Comparison of ENCODE assay signal across 1 cellular context in the genomic region with DNA sequence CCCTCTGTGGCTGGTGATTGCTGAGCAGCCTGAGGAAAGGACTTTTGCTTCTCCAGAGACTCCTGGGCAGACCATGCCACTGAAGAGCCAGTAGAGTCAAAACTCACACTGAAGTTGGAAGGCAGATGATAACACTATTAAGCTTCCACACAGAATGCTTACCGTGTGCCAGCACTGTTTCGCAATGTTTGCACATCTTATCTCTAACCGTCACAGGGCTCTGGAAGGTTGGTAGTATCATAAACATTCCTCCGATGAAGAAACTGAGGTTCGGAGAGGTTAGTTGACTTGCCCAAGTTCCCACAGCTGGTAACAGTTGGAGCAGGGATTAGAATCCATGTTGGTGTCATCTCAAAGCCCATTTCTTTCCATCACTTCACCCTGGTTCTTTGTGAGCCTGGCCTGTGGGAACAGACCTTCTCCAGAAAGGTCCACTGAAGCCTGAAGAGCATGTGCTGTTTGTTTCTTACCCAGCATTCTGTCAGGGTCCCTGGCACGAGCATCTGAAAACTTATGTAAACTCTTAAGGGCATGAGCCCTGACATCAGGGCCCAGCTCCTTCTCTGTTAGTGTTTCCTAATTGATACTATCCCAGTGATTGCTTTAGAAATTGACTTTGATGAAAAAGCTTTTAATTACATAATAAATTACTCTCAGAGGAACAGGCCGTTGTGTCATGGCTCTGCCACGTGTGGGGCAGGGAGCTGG.
A peak's percentile ranks its signal among the peaks of the same experiment; 100 is the strongest.
TF ChIP-seq lines count a peak whose summit lies in the region.

No MANE protein-coding gene starts in this region.

TF ChIP-seq in K562, 482 proteins besides CTCF, POLR2A, EP300 and RAD21 (continued from another document and continues in another):
- TF ChIP-seq, protein P1, sequence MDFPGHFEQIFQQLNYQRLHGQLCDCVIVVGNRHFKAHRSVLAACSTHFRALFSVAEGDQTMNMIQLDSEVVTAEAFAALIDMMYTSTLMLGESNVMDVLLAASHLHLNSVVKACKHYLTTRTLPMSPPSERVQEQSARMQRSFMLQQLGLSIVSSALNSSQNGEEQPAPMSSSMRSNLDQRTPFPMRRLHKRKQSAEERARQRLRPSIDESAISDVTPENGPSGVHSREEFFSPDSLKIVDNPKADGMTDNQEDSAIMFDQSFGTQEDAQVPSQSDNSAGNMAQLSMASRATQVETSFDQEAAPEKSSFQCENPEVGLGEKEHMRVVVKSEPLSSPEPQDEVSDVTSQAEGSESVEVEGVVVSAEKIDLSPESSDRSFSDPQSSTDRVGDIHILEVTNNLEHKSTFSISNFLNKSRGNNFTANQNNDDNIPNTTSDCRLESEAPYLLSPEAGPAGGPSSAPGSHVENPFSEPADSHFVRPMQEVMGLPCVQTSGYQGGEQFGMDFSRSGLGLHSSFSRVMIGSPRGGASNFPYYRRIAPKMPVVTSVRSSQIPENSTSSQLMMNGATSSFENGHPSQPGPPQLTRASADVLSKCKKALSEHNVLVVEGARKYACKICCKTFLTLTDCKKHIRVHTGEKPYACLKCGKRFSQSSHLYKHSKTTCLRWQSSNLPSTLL (IDR thresholded peaks at IDR 0.05), result no peak
- TF ChIP-seq RNF2 (IDR thresholded peaks at IDR 0.05), result peak; percentile 46; the same call in 1 of the 2 replicates
- no peak for TF ChIP-seq ADNP (tag; IDR thresholded peaks at IDR 0.05)
- TF ChIP-seq MIER1 (IDR thresholded peaks at IDR 0.05; ENCODE audit: low read depth), result no peak
- no peak for TF ChIP-seq PYGO2 (tag; IDR thresholded peaks at IDR 0.05)
- TF ChIP-seq, protein P2, sequence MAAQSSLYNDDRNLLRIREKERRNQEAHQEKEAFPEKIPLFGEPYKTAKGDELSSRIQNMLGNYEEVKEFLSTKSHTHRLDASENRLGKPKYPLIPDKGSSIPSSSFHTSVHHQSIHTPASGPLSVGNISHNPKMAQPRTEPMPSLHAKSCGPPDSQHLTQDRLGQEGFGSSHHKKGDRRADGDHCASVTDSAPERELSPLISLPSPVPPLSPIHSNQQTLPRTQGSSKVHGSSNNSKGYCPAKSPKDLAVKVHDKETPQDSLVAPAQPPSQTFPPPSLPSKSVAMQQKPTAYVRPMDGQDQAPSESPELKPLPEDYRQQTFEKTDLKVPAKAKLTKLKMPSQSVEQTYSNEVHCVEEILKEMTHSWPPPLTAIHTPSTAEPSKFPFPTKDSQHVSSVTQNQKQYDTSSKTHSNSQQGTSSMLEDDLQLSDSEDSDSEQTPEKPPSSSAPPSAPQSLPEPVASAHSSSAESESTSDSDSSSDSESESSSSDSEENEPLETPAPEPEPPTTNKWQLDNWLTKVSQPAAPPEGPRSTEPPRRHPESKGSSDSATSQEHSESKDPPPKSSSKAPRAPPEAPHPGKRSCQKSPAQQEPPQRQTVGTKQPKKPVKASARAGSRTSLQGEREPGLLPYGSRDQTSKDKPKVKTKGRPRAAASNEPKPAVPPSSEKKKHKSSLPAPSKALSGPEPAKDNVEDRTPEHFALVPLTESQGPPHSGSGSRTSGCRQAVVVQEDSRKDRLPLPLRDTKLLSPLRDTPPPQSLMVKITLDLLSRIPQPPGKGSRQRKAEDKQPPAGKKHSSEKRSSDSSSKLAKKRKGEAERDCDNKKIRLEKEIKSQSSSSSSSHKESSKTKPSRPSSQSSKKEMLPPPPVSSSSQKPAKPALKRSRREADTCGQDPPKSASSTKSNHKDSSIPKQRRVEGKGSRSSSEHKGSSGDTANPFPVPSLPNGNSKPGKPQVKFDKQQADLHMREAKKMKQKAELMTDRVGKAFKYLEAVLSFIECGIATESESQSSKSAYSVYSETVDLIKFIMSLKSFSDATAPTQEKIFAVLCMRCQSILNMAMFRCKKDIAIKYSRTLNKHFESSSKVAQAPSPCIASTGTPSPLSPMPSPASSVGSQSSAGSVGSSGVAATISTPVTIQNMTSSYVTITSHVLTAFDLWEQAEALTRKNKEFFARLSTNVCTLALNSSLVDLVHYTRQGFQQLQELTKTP (IDR thresholded peaks at IDR 0.05; ENCODE audit: low read depth in 1 of 2, partially characterized antibody in 2 of 2), result peak in 1 of 2 experiments; percentile 89
- no peak; a peak in 1 of 4 replicates for TF ChIP-seq TEAD1 (CRISPR knock-in tag; IDR thresholded peaks at IDR 0.05)
- TF ChIP-seq FOXJ2 (tag; IDR thresholded peaks at IDR 0.05), result 0 out of 2 replicates have a peak, but pooled peaks have one; percentile 50
- TF ChIP-seq, protein P3, sequence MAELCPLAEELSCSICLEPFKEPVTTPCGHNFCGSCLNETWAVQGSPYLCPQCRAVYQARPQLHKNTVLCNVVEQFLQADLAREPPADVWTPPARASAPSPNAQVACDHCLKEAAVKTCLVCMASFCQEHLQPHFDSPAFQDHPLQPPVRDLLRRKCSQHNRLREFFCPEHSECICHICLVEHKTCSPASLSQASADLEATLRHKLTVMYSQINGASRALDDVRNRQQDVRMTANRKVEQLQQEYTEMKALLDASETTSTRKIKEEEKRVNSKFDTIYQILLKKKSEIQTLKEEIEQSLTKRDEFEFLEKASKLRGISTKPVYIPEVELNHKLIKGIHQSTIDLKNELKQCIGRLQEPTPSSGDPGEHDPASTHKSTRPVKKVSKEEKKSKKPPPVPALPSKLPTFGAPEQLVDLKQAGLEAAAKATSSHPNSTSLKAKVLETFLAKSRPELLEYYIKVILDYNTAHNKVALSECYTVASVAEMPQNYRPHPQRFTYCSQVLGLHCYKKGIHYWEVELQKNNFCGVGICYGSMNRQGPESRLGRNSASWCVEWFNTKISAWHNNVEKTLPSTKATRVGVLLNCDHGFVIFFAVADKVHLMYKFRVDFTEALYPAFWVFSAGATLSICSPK (IDR thresholded peaks at IDR 0.05; ENCODE audit: borderline replicate concordance), result no peak
- no peak for TF ChIP-seq KAT8 (IDR thresholded peaks at IDR 0.05; ENCODE audit: low read depth)
- no peak for TF ChIP-seq MEIS2 (IDR thresholded peaks at IDR 0.05; ENCODE audit: partially characterized antibody)
- TF ChIP-seq, protein P4, sequence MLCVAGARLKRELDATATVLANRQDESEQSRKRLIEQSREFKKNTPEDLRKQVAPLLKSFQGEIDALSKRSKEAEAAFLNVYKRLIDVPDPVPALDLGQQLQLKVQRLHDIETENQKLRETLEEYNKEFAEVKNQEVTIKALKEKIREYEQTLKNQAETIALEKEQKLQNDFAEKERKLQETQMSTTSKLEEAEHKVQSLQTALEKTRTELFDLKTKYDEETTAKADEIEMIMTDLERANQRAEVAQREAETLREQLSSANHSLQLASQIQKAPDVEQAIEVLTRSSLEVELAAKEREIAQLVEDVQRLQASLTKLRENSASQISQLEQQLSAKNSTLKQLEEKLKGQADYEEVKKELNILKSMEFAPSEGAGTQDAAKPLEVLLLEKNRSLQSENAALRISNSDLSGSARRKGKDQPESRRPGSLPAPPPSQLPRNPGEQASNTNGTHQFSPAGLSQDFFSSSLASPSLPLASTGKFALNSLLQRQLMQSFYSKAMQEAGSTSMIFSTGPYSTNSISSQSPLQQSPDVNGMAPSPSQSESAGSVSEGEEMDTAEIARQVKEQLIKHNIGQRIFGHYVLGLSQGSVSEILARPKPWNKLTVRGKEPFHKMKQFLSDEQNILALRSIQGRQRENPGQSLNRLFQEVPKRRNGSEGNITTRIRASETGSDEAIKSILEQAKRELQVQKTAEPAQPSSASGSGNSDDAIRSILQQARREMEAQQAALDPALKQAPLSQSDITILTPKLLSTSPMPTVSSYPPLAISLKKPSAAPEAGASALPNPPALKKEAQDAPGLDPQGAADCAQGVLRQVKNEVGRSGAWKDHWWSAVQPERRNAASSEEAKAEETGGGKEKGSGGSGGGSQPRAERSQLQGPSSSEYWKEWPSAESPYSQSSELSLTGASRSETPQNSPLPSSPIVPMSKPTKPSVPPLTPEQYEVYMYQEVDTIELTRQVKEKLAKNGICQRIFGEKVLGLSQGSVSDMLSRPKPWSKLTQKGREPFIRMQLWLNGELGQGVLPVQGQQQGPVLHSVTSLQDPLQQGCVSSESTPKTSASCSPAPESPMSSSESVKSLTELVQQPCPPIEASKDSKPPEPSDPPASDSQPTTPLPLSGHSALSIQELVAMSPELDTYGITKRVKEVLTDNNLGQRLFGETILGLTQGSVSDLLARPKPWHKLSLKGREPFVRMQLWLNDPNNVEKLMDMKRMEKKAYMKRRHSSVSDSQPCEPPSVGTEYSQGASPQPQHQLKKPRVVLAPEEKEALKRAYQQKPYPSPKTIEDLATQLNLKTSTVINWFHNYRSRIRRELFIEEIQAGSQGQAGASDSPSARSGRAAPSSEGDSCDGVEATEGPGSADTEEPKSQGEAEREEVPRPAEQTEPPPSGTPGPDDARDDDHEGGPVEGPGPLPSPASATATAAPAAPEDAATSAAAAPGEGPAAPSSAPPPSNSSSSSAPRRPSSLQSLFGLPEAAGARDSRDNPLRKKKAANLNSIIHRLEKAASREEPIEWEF (CRISPR knock-in tag; IDR thresholded peaks at IDR 0.05), result no peak
- TF ChIP-seq TRIM24 (IDR thresholded peaks at IDR 0.05), result peak; percentile 79 to 87
- TF ChIP-seq ZNF717 (CRISPR knock-in tag; IDR thresholded peaks at IDR 0.05), result no peak
- no peak for TF ChIP-seq SP1 (CRISPR knock-in tag; IDR thresholded peaks at IDR 0.05)
- TF ChIP-seq, protein P5, sequence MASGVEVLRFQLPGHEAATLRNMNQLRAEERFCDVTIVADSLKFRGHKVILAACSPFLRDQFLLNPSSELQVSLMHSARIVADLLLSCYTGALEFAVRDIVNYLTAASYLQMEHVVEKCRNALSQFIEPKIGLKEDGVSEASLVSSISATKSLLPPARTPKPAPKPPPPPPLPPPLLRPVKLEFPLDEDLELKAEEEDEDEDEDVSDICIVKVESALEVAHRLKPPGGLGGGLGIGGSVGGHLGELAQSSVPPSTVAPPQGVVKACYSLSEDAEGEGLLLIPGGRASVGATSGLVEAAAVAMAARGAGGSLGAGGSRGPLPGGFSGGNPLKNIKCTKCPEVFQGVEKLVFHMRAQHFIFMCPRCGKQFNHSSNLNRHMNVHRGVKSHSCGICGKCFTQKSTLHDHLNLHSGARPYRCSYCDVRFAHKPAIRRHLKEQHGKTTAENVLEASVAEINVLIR (CRISPR knock-in tag; IDR thresholded peaks at IDR 0.05), result 0 out of 2 replicates have a peak, but pooled peaks have one; percentile 39
- no peak for TF ChIP-seq NR3C1 (CRISPR knock-in tag; IDR thresholded peaks at IDR 0.05)
- no peak for TF ChIP-seq ZNF551 (CRISPR knock-in tag; IDR thresholded peaks at IDR 0.05)
- TF ChIP-seq ETV6 (IDR thresholded peaks at IDR 0.05; ENCODE audit: borderline replicate concordance in 1 of 2, low read depth in 2 of 2, low read length in 1 of 2), result no peak
- no peak for TF ChIP-seq ETV6 (CRISPR knock-in tag; IDR thresholded peaks at IDR 0.05; ENCODE audit: borderline replicate concordance)
- TF ChIP-seq ZNF134 (CRISPR knock-in tag; conservative IDR thresholded peaks at IDR 0.05), result no peak
- TF ChIP-seq MAFG (tag; conservative IDR thresholded peaks at IDR 0.05), result no peak
- TF ChIP-seq, protein P6, sequence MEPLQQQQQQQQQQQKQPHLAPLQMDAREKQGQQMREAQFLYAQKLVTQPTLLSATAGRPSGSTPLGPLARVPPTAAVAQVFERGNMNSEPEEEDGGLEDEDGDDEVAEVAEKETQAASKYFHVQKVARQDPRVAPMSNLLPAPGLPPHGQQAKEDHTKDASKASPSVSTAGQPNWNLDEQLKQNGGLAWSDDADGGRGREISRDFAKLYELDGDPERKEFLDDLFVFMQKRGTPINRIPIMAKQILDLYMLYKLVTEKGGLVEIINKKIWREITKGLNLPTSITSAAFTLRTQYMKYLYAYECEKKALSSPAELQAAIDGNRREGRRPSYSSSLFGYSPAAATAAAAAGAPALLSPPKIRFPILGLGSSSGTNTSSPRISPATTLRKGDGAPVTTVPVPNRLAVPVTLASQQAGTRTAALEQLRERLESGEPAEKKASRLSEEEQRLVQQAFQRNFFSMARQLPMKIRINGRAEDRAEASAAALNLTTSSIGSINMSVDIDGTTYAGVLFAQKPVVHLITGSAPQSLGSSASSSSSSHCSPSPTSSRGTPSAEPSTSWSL (CRISPR knock-in tag; IDR thresholded peaks at IDR 0.05; ENCODE audit: borderline replicate concordance), result no peak
- TF ChIP-seq, protein P7, sequence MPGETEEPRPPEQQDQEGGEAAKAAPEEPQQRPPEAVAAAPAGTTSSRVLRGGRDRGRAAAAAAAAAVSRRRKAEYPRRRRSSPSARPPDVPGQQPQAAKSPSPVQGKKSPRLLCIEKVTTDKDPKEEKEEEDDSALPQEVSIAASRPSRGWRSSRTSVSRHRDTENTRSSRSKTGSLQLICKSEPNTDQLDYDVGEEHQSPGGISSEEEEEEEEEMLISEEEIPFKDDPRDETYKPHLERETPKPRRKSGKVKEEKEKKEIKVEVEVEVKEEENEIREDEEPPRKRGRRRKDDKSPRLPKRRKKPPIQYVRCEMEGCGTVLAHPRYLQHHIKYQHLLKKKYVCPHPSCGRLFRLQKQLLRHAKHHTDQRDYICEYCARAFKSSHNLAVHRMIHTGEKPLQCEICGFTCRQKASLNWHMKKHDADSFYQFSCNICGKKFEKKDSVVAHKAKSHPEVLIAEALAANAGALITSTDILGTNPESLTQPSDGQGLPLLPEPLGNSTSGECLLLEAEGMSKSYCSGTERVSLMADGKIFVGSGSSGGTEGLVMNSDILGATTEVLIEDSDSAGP (CRISPR knock-in tag; IDR thresholded peaks at IDR 0.05), result no peak
- TF ChIP-seq TAF15 (IDR thresholded peaks at IDR 0.05; ENCODE audit: low read depth, low read length), result no peak
- TF ChIP-seq ZNF24 (IDR thresholded peaks at IDR 0.05), result no peak
- TF ChIP-seq, protein P8, sequence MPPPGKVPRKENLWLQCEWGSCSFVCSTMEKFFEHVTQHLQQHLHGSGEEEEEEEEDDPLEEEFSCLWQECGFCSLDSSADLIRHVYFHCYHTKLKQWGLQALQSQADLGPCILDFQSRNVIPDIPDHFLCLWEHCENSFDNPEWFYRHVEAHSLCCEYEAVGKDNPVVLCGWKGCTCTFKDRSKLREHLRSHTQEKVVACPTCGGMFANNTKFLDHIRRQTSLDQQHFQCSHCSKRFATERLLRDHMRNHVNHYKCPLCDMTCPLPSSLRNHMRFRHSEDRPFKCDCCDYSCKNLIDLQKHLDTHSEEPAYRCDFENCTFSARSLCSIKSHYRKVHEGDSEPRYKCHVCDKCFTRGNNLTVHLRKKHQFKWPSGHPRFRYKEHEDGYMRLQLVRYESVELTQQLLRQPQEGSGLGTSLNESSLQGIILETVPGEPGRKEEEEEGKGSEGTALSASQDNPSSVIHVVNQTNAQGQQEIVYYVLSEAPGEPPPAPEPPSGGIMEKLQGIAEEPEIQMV (tag; conservative IDR thresholded peaks at IDR 0.05; ENCODE audit: low read depth), result no peak
